8 cellular contexts compared by ENCODE assay signal in the genomic region with DNA sequence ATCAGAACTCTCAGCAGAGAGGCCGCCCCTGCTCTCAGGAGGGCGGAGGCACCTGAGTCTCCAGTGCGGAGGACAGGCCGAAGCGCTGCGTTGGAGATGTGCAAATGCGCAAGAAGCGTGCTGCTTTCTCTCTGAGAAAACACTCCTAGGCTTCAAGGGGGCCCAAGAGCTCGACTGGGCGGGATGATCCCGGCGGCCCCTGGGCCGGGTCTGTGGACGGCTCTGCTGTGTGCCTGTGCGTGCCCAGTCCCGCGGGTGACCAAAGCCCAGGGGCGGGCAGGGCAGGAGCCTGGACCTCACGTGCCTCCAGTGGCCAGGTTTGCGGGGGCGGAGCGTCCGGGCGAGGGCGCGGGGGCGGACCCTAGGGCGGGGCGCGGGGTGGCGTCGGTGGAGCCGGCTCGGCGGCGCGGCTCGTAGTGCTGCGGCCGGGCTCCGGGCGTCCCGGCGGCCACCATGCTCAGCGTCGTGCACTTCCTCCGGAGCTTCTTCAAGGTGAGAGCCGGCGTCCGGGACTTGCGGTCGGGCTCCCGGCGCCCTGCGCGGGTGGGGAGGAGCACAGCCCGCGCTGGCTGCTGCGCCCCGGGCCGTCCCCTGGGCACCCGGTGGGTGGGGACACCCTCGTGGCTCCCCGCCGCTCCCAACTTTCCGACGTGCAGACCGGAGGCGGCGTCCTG. TPM values are rescaled to one million over a fixed set of nuclear protein-coding genes. Genes with fewer than 3 reads are reported as not detected.
DNase-seq lines count a peak whose midpoint lies in the region; ATAC-seq, FAIRE-seq and TF ChIP-seq lines count a peak whose summit lies in the region.

ARHGEF4 (plus strand) TSS at position 414 of the 674 bp plus-strand sequence; CDS start at position 454, 40 bp downstream.

- H3K36me3 ChIP-seq in KMS-11 (ENCODE audit: insufficient read depth), result no peaks in the 10 kb centered on the region
- H3K36me3 ChIP-seq in kidney (ENCODE audit: control insufficient read depth in 1 of 2, insufficient read depth in 2 of 2, low read length in 2 of 2), result no peaks in the 10 kb centered on the region

- H3K4me1 ChIP-seq in KMS-11 (ENCODE audit: low read depth, poor library complexity, severe bottlenecking) (no peaks in the 10 kb centered on the region), kidney (ENCODE audit: control insufficient read depth in 1 of 2, insufficient read depth in 1 of 2, low read depth in 1 of 2, low read length in 2 of 2) (no peaks in the 10 kb centered on the region)

- H3K4me2 ChIP-seq in KMS-11, result no peak within 1 kb of the TSS

- H3K9me3 Mint-ChIP-seq in activated CD8-positive, alpha-beta memory T cell treated with anti-CD3 and anti-CD28 coated beads, Interleukin-2, amount 10 ng/mL, durations not matched to agents 7 days and 5 days (ENCODE audit: low read depth), result no peaks in the 10 kb centered on the region

- H3K9ac ChIP-seq in KMS-11, result no peak within 1 kb of the TSS
- no peak within 1 kb of the TSS for H3K9ac ChIP-seq in kidney (ENCODE audit: low read length in 2 of 2)

- H3K27ac ChIP-seq in KMS-11, result no peak within 1 kb of the TSS
- no peak within 1 kb of the TSS for H3K27ac ChIP-seq in kidney (ENCODE audit: low read depth in 2 of 2, low read length in 2 of 2)
- no peak within 1 kb of the TSS for H3K27ac ChIP-seq in substantia nigra (ENCODE audit: low read depth, low read length, poor library complexity, severe bottlenecking)

- peak within 1 kb of the TSS; percentile 22; the same call in 1 of the 2 replicates for H2AFZ ChIP-seq in KMS-11 (ENCODE audit: low read depth)

- H3K36me3 Mint-ChIP-seq in activated CD8-positive, alpha-beta memory T cell treated with anti-CD3 and anti-CD28 coated beads, Interleukin-2, amount 10 ng/mL, durations not matched to agents 7 days and 5 days, result no peaks in the 10 kb centered on the region

- intact Hi-C loops in kidney (cut with DNase I), result no loop called here

- H3K27me3 ChIP-seq in KMS-11 (ENCODE audit: insufficient read depth, low read depth), result no peaks in the 10 kb centered on the region

- CTCF ChIA-PET in activated CD8-positive, alpha-beta memory T cell treated with anti-CD3 and anti-CD28 coated beads, Interleukin-2, amount 10 ng/mL, durations not matched to agents 7 days and 5 days (lab: Charles Lee), result interaction anchor here (1.3 kb wide), 1 partner anchor 39 kb away, joined by 4 read pairs; no protein-coding TSS in a partner anchor

- no peak for TF ChIP-seq CTCF in KMS-11 (conservative IDR thresholded peaks at IDR 0.05; ENCODE audit: low read depth, low read length)
- TF ChIP-seq CTCF in kidney (IDR thresholded peaks at IDR 0.05; ENCODE audit: borderline replicate concordance, extremely low read depth, insufficient read depth), result no peak

- DNase-seq in activated CD8-positive, alpha-beta memory T cell treated with anti-CD3 and anti-CD28 coated beads, Interleukin-2, amount 10 ng/mL, durations not matched to agents 7 days and 5 days, result peak; percentile 46
- no peak for DNase-seq in activated CD8-positive, alpha-beta memory T cell treated with anti-CD3 and anti-CD28 coated beads for 24 hours
- peak; percentile 65 for DNase-seq in astrocyte of the hippocampus (ENCODE audit: low read depth, low spot score)
- DNase-seq in kidney, result peak; percentile 76
- peak in 30 of 49 donors; percentile 18 to 72 (median 50) for DNase-seq in substantia nigra (lab: John Stamatoyannopoulos, UW)

- no peaks in the 10 kb centered on the region for H3K79me2 ChIP-seq in KMS-11 (ENCODE audit: insufficient read depth, low read depth)

- H3K4me1 Mint-ChIP-seq in activated CD8-positive, alpha-beta memory T cell treated with anti-CD3 and anti-CD28 coated beads, Interleukin-2, amount 10 ng/mL, durations not matched to agents 7 days and 5 days, result no peaks in the 10 kb centered on the region

- no peak within 1 kb of the TSS for H3K4me3 ChIP-seq in KMS-11 (IDR thresholded peaks at IDR 0.05; ENCODE audit: insufficient read depth, low read depth, low read length)
- H3K4me3 ChIP-seq in kidney (ENCODE audit: low read length in 2 of 2), result no peak within 1 kb of the TSS

- peak; percentile 79 for ATAC-seq in activated CD8-positive, alpha-beta memory T cell treated with anti-CD3 and anti-CD28 coated beads, Interleukin-2, amount 10 ng/mL, durations not matched to agents 7 days and 5 days
- ATAC-seq in HG03378 (IDR thresholded peaks at IDR 0.05; ENCODE audit: unreplicated experiment) (no peak), GM19452 (IDR thresholded peaks at IDR 0.05; ENCODE audit: unreplicated experiment) (no peak)

- no peak within 1 kb of the TSS for H3K4me3 Mint-ChIP-seq in activated CD8-positive, alpha-beta memory T cell treated with anti-CD3 and anti-CD28 coated beads, Interleukin-2, amount 10 ng/mL, durations not matched to agents 7 days and 5 days

- no peak for FAIRE-seq in kidney (lab: Jason Lieb, UNC)

- no peaks in the 10 kb centered on the region for H4K20me1 ChIP-seq in KMS-11 (ENCODE audit: insufficient read depth)

- H3K27ac Mint-ChIP-seq in activated CD8-positive, alpha-beta memory T cell treated with anti-CD3 and anti-CD28 coated beads, Interleukin-2, amount 10 ng/mL, durations not matched to agents 7 days and 5 days, result no peak within 1 kb of the TSS

- peaks cover 47% of the 10 kb centered on the region for H3K27me3 Mint-ChIP-seq in activated CD8-positive, alpha-beta memory T cell treated with anti-CD3 and anti-CD28 coated beads, Interleukin-2, amount 10 ng/mL, durations not matched to agents 7 days and 5 days

- no peaks in the 10 kb centered on the region for H3K9me3 ChIP-seq in kidney (ENCODE audit: control insufficient read depth in 1 of 2, low read length in 2 of 2)

RNA-seq across cellular contexts. Expression of gene ARHGEF4, which starts in this region (rescaled TPM):
- under 1 TPM; 0.30 to 0.41 TPM for total RNA-seq in activated CD8-positive, alpha-beta memory T cell treated with anti-CD3 and anti-CD28 coated beads, Interleukin-2, amount 10 ng/mL, durations not matched to agents 7 days and 5 days
- 0.94 TPM for total RNA-seq in kidney
- 0.90 TPM for polyA plus RNA-seq in kidney (ENCODE audit: insufficient read depth, low read depth, low replicate concordance)

Comparison
In these comparisons a context has a peak if more than half of its experiments do, and no peak if none do; other contexts are left out.
1. Peak in DNase-seq and ATAC-seq in activated CD8-positive, alpha-beta memory T cell treated with anti-CD3 and anti-CD28 coated beads, Interleukin-2, amount 10 ng/mL, durations not matched to agents 7 days and 5 days; RNA of the gene not detected or under 1 TPM.
2. Peak in DNase-seq in kidney; RNA of the gene not detected or under 1 TPM.